Comparison of ENCODE assay signal across 15 cellular contexts in genomic region chr20:48326868-48327267, GRCh38.
DNase-seq lines count a peak whose midpoint lies in the region; ATAC-seq and TF ChIP-seq lines count a peak whose summit lies in the region.
"Had no signal": no experiment of that assay in that cellular context is flagged by ENCODE, and none has a peak within 500 bp of the region (broad histone marks: within the 10 kb centered on the region; RNA-seq: fewer than 3 reads in every experiment).

No MANE protein-coding gene starts in this region.

- no peak overlapping the region for H3K4me3 Mint-ChIP-seq in WTC11

- no peaks in the 10 kb centered on the region for H3K36me3 Mint-ChIP-seq in WTC11

- intact Hi-C loops in left ventricle myocardium superior (cut with micrococcal nuclease) (no loop called here), sciatic nerve (cut with DNase I) (no loop called here)

- H3K27ac Mint-ChIP-seq in WTC11, result no peak overlapping the region

- TF ChIP-seq CTCF in WTC11 (IDR thresholded peaks at IDR 0.05), result no peak

- no peak for ATAC-seq in WTC11
- peak; percentile 83 for ATAC-seq in left ventricle myocardium superior
- ATAC-seq in sciatic nerve, result peak; percentile 84
- ATAC-seq in HG02840 (IDR thresholded peaks at IDR 0.05; ENCODE audit: low FRiP score, unreplicated experiment), result no peak
- ATAC-seq: HCT116, PC-3 had no signal

- H3K27me3 Mint-ChIP-seq in WTC11 (ENCODE audit: low read depth), result peaks cover 3% of the 10 kb centered on the region

- DNase-seq in NCI-H82 (lab: John Stamatoyannopoulos, UW) (peak; percentile 81), WTC11 (ENCODE audit: low spot score) (no peak), left ventricle myocardium superior (peak; percentile 41), sciatic nerve (ENCODE audit: low spot score) (no peak), T-helper 2 cell (no peak)
- DNase-seq in effector CD4-positive, alpha-beta T cell, result no peak
- DNase-seq: C1 segment of cervical spinal cord, KG1, NCI-H1436, NCI-H2029, NCI-H2171, NCI-H446 treated with DMSO at 0.1 percent for 48 hours, PC-3 had no signal

- CTCF ChIA-PET in WTC11 (lab: Charles Lee), result interaction anchor here (1.4 kb wide), 1 partner anchor 293 kb away, joined by 4 read pairs; no protein-coding TSS in a partner anchor

- peaks cover 21% of the 10 kb centered on the region for H3K4me1 Mint-ChIP-seq in WTC11

- POLR2A ChIA-PET in WTC11 (lab: Charles Lee), result no interaction called here

- H3K9me3 Mint-ChIP-seq in WTC11, result peaks cover 4% of the 10 kb centered on the region

TF ChIP-seq in WTC11, 78 proteins besides CTCF, POLR2A, EP300 and RAD21:
- TF ChIP-seq USF2 (CRISPR knock-in tag; IDR thresholded peaks at IDR 0.05), result peak; percentile 26; the same call in 1 of the 2 replicates
- no peak for TF ChIP-seq CREM (CRISPR knock-in tag; IDR thresholded peaks at IDR 0.05)

Comparison
In these comparisons a context has a peak if more than half of its experiments do, and no peak if none do; other contexts are left out.
1. DNase-seq: peak in NCI-H82 (single experiment) and left ventricle myocardium superior (single experiment); none in WTC11 (single experiment), sciatic nerve (single experiment), T-helper 2 cell (0 of 5) and effector CD4-positive, alpha-beta T cell (single experiment).
2. ATAC-seq: peak in left ventricle myocardium superior (single experiment) and sciatic nerve (single experiment); none in WTC11 (single experiment) and HG02840 (single experiment).